Comparison of ENCODE assay signal across 22 cellular contexts in the genomic region with DNA sequence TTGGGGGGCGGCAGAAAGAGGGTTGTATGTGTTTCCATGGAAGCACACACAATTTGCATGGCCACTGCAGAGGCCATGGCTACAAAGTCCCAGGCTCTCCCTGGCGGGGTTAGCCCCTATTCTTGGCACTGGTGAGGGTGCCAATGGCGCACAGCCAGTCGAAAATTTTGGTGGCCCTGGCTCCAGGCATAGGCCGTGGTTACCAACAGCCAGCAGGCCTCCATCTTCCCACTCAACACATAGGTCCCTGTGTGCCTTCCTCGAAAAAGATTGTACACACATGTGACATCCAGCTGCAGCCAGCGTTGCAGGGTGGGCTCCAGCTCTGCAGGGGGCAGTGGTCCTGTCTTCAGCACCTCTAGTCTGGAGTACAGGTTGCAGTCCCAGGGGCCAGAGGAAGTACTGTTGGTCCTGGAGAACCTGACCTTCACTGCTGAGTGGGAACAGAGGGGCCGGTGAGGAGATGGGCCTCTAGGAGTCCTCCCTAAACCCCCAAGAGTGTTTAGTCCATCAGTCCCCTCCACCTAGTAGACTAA. TPM values are rescaled to one million over a fixed set of nuclear protein-coding genes. Genes with fewer than 3 reads are reported as not detected.
DNase-seq lines count a peak whose midpoint lies in the region; ATAC-seq and TF ChIP-seq lines count a peak whose summit lies in the region.
"Had no signal": no experiment of that assay in that cellular context is flagged by ENCODE, and none has a peak within 500 bp of the region (broad histone marks: within the 10 kb centered on the region; RNA-seq: fewer than 3 reads in every experiment).

No MANE protein-coding gene starts in this region.

- H3K4me3 ChIP-seq in GM23338 (no peak overlapping the region), WERI-Rb-1 (ENCODE audit: low read depth, low read length) (no peak overlapping the region), foreskin fibroblast (ENCODE audit: low read depth in 1 of 2, low read length in 2 of 2) (no peak overlapping the region)
- H3K4me3 ChIP-seq: hepatocyte had no signal

- H3K9me2 ChIP-seq in GM23338 (ENCODE audit: insufficient read depth), result no peaks in the 10 kb centered on the region; the same call in 1 of the 2 replicates

- ATAC-seq in GM23338, result no peak
- ATAC-seq in GM18502 (IDR thresholded peaks at IDR 0.05; ENCODE audit: poor library complexity, unreplicated experiment), result no peak
- ATAC-seq: left ventricle myocardium superior, Right ventricle myocardium inferior had no signal

- no peaks in the 10 kb centered on the region for H3K9me3 Mint-ChIP-seq in GM23338
- no peaks in the 10 kb centered on the region for H3K9me3 Mint-ChIP-seq in glutamatergic neuron (ENCODE audit: unreplicated experiment)
- H3K9me3 Mint-ChIP-seq: CD4-positive, alpha-beta T cell; nephron progenitor cell; stimulated activated naive CD8-positive, alpha-beta T cell treated with anti-CD3 and anti-CD28 coated beads, Interleukin-15, Interleukin-2, amounts not matched to agents 100 ng/mL and 50 ng/mL, for 24 hours had no signal

- no peaks in the 10 kb centered on the region for H3K36me3 ChIP-seq in GM23338 (ENCODE audit: insufficient read depth)
- H3K36me3 ChIP-seq in WERI-Rb-1, result peaks cover 18% of the 10 kb centered on the region

- no peak overlapping the region for H3K27ac Mint-ChIP-seq in GM23338
- no peak overlapping the region for H3K27ac Mint-ChIP-seq in glutamatergic neuron (ENCODE audit: unreplicated experiment)
- H3K27ac Mint-ChIP-seq: CD4-positive, alpha-beta T cell; stimulated activated naive CD8-positive, alpha-beta T cell treated with anti-CD3 and anti-CD28 coated beads, Interleukin-15, Interleukin-2, amounts not matched to agents 100 ng/mL and 50 ng/mL, for 24 hours had no signal

- H3K4me1 Mint-ChIP-seq in GM23338 (peaks cover 23% of the 10 kb centered on the region), glutamatergic neuron (ENCODE audit: low read depth, unreplicated experiment) (peaks cover 3% of the 10 kb centered on the region)

- H4K20me1 ChIP-seq in GM23338 (replicated peaks; ENCODE audit: insufficient read depth), result no peaks in the 10 kb centered on the region; the same call in 1 of the 2 replicates

- no peaks in the 10 kb centered on the region for H3F3A ChIP-seq in GM23338 (replicated peaks; ENCODE audit: low read depth)

- no peak overlapping the region for H2AFZ ChIP-seq in GM23338
- H2AFZ ChIP-seq: hepatocyte had no signal

- H3K4me3 Mint-ChIP-seq in GM23338, result no peak overlapping the region; the same call in 2 of the 3 replicates
- H3K4me3 Mint-ChIP-seq in glutamatergic neuron (ENCODE audit: unreplicated experiment), result no peak overlapping the region
- H3K4me3 Mint-ChIP-seq: CD4-positive, alpha-beta T cell; nephron progenitor cell; stimulated activated naive CD8-positive, alpha-beta T cell treated with anti-CD3 and anti-CD28 coated beads, Interleukin-15, Interleukin-2, amounts not matched to agents 100 ng/mL and 50 ng/mL, for 24 hours had no signal

- no peaks in the 10 kb centered on the region for H3K9me3 ChIP-seq in WERI-Rb-1 (ENCODE audit: severe bottlenecking)

- TF ChIP-seq CTCF in GM23338 (conservative IDR thresholded peaks at IDR 0.05; ENCODE audit: low read depth in 2 of 2) (0 out of 4 replicates have a peak, but pooled peaks have one; percentile 18 to 19), WERI-Rb-1 (IDR thresholded peaks at IDR 0.05; ENCODE audit: low read depth, low read length) (0 out of 2 replicates have a peak, but pooled peaks have one; percentile 6), glutamatergic neuron (IDR thresholded peaks at IDR 0.05; ENCODE audit: partially characterized antibody, unreplicated experiment) (peak; percentile 14), foreskin fibroblast (IDR thresholded peaks at IDR 0.05; ENCODE audit: low read depth, low read length) (no peak)

- DNase-seq in GM23338 (ENCODE audit: low spot score) (no peak), WERI-Rb-1 (no peak), glutamatergic neuron (no peak), foreskin fibroblast (no peak), posterior vena cava (ENCODE audit: low spot score) (no peak)
- DNase-seq: activated CD4-positive, alpha-beta T cell treated with anti-CD3 and anti-CD28 coated beads, Interleukin-2, amount 50 U/mL, for 1 hour; CD4-positive, alpha-beta T cell; dermis blood vessel endothelial cell; GDM1; KBM-7; left ventricle myocardium superior; midbrain; NCI-H146; NCI-H2171 treated with DMSO at 0.1 percent for 48 hours; NCI-H69; nephron progenitor cell; stimulated activated CD4-positive, alpha-beta T cell treated with anti-CD3 and anti-CD28 coated beads, Interleukin-1b, Interleukin-23, amount 100 ng/mL, for 48 hours; trophoblast cell had no signal

- no peak overlapping the region for H3K4me2 ChIP-seq in GM23338
- H3K4me2 ChIP-seq: hepatocyte had no signal

- peaks cover 10% of the 10 kb centered on the region for H3K4me1 ChIP-seq in GM23338 (ENCODE audit: insufficient read depth)

- H3K27me3 ChIP-seq in GM23338 (ENCODE audit: insufficient read depth) (no peaks in the 10 kb centered on the region), WERI-Rb-1 (ENCODE audit: insufficient read depth, low read depth, severe bottlenecking) (no peaks in the 10 kb centered on the region)
- H3K27me3 ChIP-seq: hepatocyte had no signal

- H3K36me3 Mint-ChIP-seq in GM23338 (ENCODE audit: low read depth) (peaks cover 12% of the 10 kb centered on the region), glutamatergic neuron (ENCODE audit: unreplicated experiment) (no peaks in the 10 kb centered on the region)

- intact Hi-C loops in posterior vena cava (cut with DNase I), result no loop called here

- peaks cover 11% of the 10 kb centered on the region for H3K27me3 Mint-ChIP-seq in GM23338 (ENCODE audit: insufficient read depth, low read depth, poor library complexity)
- H3K27me3 Mint-ChIP-seq in glutamatergic neuron (ENCODE audit: unreplicated experiment), result peaks cover 5% of the 10 kb centered on the region
- H3K27me3 Mint-ChIP-seq: CD4-positive, alpha-beta T cell; stimulated activated naive CD8-positive, alpha-beta T cell treated with anti-CD3 and anti-CD28 coated beads, Interleukin-15, Interleukin-2, amounts not matched to agents 100 ng/mL and 50 ng/mL, for 24 hours had no signal

- no peak overlapping the region for H3K27ac ChIP-seq in GM23338 (ENCODE audit: low read depth)
- no peak overlapping the region for H3K27ac ChIP-seq in WERI-Rb-1
- H3K27ac ChIP-seq: hepatocyte had no signal

- H3K79me2 ChIP-seq in GM23338 (replicated peaks; ENCODE audit: insufficient read depth), result 0 out of 2 replicates have a peak, but pooled peaks cover 1% of the 10 kb centered on the region

TF ChIP-seq in GM23338, 12 proteins besides CTCF, POLR2A, EP300 and RAD21:
- TF ChIP-seq JUNB (IDR thresholded peaks at IDR 0.05; ENCODE audit: unreplicated experiment) (no peak), ZNF331 (CRISPR knock-in tag; IDR thresholded peaks at IDR 0.05; ENCODE audit: low read depth) (no peak), EZH2phosphoT487 (IDR thresholded peaks at IDR 0.05; ENCODE audit: unreplicated experiment) (no peak), CREB1 (CRISPR knock-in tag; IDR thresholded peaks at IDR 0.05; ENCODE audit: low read depth) (no peak), EZH2 (IDR thresholded peaks at IDR 0.05; ENCODE audit: low read depth, unreplicated experiment) (no peak), ZNF114 (CRISPR knock-in tag; IDR thresholded peaks at IDR 0.05) (no peak), STAT1 (IDR thresholded peaks at IDR 0.05; ENCODE audit: unreplicated experiment) (no peak)

RNA-seq across cellular contexts. Expression of a gene that starts 7.1 kb away (rescaled TPM):
- total RNA-seq in GM23338 (2014; rRNA removed; shearing (Covaris generic)), result 22.1 and 28.7 TPM in 2 replicates
- 15.9 and 17.9 TPM in 2 replicates for polyA plus RNA-seq in GM23338 (2016; fragmentation: Nextera tagmentation; extraction: Ambion mirVana)
- 18.4 TPM for total RNA-seq in glutamatergic neuron (ENCODE audit: unreplicated experiment)
- total RNA-seq in posterior vena cava, result 10 to 100 TPM; 16.4 to 26.1 TPM

RNA-seq across cellular contexts. Expression of a gene that starts 10.0 kb away (rescaled TPM):
- total RNA-seq in GM23338 (2014; rRNA removed; shearing (Covaris generic)), result 151 and 156 TPM in 2 replicates
- 76.5 and 83.7 TPM in 2 replicates for polyA plus RNA-seq in GM23338 (2016; fragmentation: Nextera tagmentation; extraction: Ambion mirVana)
- total RNA-seq in glutamatergic neuron (ENCODE audit: unreplicated experiment) (236 TPM), posterior vena cava (10 to 100 TPM; 72.9 to 95.5 TPM)

RNA-seq across cellular contexts. Expression of a gene that starts 21.2 kb away (rescaled TPM):
- total RNA-seq in GM23338 (2014; rRNA removed; shearing (Covaris generic)), result 38.0 and 57.7 TPM in 2 replicates
- polyA plus RNA-seq in GM23338 (2016; fragmentation: Nextera tagmentation; extraction: Ambion mirVana), result 31.0 and 31.3 TPM in 2 replicates
- total RNA-seq in glutamatergic neuron (ENCODE audit: unreplicated experiment) (26.3 TPM), posterior vena cava (10 to 100 TPM in 1 of 2 donors, 1 to 10 TPM in 1; 9.8 to 12.1 TPM)

RNA-seq across cellular contexts. Expression of a gene that starts 24.8 kb away (rescaled TPM):
- total RNA-seq in GM23338 (2014; rRNA removed; shearing (Covaris generic)), result 32.3 and 49.9 TPM in 2 replicates
- polyA plus RNA-seq in GM23338 (2016; fragmentation: Nextera tagmentation; extraction: Ambion mirVana), result 118 and 122 TPM in 2 replicates
- total RNA-seq in glutamatergic neuron (ENCODE audit: unreplicated experiment), result 50.6 TPM
- 10 to 100 TPM; 57.8 to 62.0 TPM for total RNA-seq in posterior vena cava

RNA-seq across cellular contexts. Expression of a gene that starts 32.0 kb away (rescaled TPM):
- 297 and 314 TPM in 2 replicates for total RNA-seq in GM23338 (2014; rRNA removed; shearing (Covaris generic))
- 198 and 216 TPM in 2 replicates for polyA plus RNA-seq in GM23338 (2016; fragmentation: Nextera tagmentation; extraction: Ambion mirVana)
- 100 TPM for total RNA-seq in glutamatergic neuron (ENCODE audit: unreplicated experiment)
- 100 to 1,000 TPM in 1 of 2 donors, 10 to 100 TPM in 1; 96.4 to 112 TPM for total RNA-seq in posterior vena cava
